Comparison of ENCODE assay signal across 1 cellular context in the genomic region with DNA sequence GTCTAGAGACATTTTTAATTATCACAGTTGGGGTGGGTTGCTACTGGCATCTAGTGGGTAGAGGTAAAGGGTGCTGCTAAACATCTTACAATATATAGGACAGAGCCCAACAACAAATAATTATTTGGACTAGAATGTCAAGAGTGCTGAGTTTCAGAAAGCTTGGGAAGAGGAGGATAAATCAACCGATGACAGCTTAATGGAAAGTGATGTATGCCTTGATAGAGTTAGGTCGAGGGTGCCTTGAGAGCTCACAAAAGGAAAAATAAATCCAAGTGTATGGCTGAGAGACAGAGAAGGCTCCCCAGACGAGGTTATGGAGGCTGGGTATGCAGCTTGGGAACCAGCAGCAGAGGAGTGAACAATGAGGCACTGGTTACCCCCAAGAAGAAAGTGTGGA.
TF ChIP-seq lines count a peak whose summit lies in the region.

No MANE protein-coding gene starts in this region.

TF ChIP-seq in SK-N-SH, 30 proteins besides CTCF, POLR2A, EP300 and RAD21 (continued from another document):
- TF ChIP-seq, protein P1, sequence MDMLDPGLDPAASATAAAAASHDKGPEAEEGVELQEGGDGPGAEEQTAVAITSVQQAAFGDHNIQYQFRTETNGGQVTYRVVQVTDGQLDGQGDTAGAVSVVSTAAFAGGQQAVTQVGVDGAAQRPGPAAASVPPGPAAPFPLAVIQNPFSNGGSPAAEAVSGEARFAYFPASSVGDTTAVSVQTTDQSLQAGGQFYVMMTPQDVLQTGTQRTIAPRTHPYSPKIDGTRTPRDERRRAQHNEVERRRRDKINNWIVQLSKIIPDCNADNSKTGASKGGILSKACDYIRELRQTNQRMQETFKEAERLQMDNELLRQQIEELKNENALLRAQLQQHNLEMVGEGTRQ (IDR thresholded peaks at IDR 0.05; ENCODE audit: borderline replicate concordance, low read depth, low read length): no peak
- TF ChIP-seq, protein P2, sequence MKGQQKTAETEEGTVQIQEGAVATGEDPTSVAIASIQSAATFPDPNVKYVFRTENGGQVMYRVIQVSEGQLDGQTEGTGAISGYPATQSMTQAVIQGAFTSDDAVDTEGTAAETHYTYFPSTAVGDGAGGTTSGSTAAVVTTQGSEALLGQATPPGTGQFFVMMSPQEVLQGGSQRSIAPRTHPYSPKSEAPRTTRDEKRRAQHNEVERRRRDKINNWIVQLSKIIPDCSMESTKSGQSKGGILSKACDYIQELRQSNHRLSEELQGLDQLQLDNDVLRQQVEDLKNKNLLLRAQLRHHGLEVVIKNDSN (IDR thresholded peaks at IDR 0.05; ENCODE audit: borderline replicate concordance, low read depth): no peak
- TF ChIP-seq YY1 (IDR thresholded peaks at IDR 0.05; ENCODE audit: low read depth) (no peak), GABPA (IDR thresholded peaks at IDR 0.05; ENCODE audit: low read depth) (no peak), JUND (IDR thresholded peaks at IDR 0.05) (no peak)
- TF ChIP-seq, protein P3, sequence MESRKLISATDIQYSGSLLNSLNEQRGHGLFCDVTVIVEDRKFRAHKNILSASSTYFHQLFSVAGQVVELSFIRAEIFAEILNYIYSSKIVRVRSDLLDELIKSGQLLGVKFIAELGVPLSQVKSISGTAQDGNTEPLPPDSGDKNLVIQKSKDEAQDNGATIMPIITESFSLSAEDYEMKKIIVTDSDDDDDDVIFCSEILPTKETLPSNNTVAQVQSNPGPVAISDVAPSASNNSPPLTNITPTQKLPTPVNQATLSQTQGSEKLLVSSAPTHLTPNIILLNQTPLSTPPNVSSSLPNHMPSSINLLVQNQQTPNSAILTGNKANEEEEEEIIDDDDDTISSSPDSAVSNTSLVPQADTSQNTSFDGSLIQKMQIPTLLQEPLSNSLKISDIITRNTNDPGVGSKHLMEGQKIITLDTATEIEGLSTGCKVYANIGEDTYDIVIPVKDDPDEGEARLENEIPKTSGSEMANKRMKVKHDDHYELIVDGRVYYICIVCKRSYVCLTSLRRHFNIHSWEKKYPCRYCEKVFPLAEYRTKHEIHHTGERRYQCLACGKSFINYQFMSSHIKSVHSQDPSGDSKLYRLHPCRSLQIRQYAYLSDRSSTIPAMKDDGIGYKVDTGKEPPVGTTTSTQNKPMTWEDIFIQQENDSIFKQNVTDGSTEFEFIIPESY (IDR thresholded peaks at IDR 0.05; ENCODE audit: borderline replicate concordance, low read depth): no peak
TF ChIP-seq in SK-N-SH: peak in this region for 0.
